1 cellular context compared by ENCODE assay signal in genomic region chr1:32014199-32014936, GRCh38.
A peak's percentile ranks its signal among the peaks of the same experiment; 100 is the strongest.
TF ChIP-seq lines count a peak whose summit lies in the region.

No MANE protein-coding gene starts in this region.

TF ChIP-seq in HepG2, 621 proteins besides CTCF, POLR2A, EP300 and RAD21 (continued from another document and continues in another):
- TF ChIP-seq, protein P1, sequence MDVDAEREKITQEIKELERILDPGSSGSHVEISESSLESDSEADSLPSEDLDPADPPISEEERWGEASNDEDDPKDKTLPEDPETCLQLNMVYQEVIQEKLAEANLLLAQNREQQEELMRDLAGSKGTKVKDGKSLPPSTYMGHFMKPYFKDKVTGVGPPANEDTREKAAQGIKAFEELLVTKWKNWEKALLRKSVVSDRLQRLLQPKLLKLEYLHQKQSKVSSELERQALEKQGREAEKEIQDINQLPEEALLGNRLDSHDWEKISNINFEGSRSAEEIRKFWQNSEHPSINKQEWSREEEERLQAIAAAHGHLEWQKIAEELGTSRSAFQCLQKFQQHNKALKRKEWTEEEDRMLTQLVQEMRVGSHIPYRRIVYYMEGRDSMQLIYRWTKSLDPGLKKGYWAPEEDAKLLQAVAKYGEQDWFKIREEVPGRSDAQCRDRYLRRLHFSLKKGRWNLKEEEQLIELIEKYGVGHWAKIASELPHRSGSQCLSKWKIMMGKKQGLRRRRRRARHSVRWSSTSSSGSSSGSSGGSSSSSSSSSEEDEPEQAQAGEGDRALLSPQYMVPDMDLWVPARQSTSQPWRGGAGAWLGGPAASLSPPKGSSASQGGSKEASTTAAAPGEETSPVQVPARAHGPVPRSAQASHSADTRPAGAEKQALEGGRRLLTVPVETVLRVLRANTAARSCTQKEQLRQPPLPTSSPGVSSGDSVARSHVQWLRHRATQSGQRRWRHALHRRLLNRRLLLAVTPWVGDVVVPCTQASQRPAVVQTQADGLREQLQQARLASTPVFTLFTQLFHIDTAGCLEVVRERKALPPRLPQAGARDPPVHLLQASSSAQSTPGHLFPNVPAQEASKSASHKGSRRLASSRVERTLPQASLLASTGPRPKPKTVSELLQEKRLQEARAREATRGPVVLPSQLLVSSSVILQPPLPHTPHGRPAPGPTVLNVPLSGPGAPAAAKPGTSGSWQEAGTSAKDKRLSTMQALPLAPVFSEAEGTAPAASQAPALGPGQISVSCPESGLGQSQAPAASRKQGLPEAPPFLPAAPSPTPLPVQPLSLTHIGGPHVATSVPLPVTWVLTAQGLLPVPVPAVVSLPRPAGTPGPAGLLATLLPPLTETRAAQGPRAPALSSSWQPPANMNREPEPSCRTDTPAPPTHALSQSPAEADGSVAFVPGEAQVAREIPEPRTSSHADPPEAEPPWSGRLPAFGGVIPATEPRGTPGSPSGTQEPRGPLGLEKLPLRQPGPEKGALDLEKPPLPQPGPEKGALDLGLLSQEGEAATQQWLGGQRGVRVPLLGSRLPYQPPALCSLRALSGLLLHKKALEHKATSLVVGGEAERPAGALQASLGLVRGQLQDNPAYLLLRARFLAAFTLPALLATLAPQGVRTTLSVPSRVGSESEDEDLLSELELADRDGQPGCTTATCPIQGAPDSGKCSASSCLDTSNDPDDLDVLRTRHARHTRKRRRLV (CRISPR knock-in tag; IDR thresholded peaks at IDR 0.05): 0 out of 2 replicates have a peak, but pooled peaks have one; percentile 21
- TF ChIP-seq YEATS4 (CRISPR knock-in tag; IDR thresholded peaks at IDR 0.05; ENCODE audit: borderline replicate concordance) (no peak), MZF1 (CRISPR knock-in tag; IDR thresholded peaks at IDR 0.05; ENCODE audit: borderline replicate concordance) (no peak), ZNF839 (CRISPR knock-in tag; IDR thresholded peaks at IDR 0.05; ENCODE audit: borderline replicate concordance) (no peak), EED (CRISPR knock-in tag; IDR thresholded peaks at IDR 0.05) (0 out of 2 replicates have a peak, but pooled peaks have one; percentile 75), TRIM22 (IDR thresholded peaks at IDR 0.05) (no peak), ZNF572 (CRISPR knock-in tag; IDR thresholded peaks at IDR 0.05) (no peak), ARHGAP35 (CRISPR knock-in tag; IDR thresholded peaks at IDR 0.05; ENCODE audit: borderline replicate concordance) (peak; percentile 35; the same call in 1 of the 2 replicates), KLF9 (CRISPR knock-in tag; IDR thresholded peaks at IDR 0.05; ENCODE audit: low read depth) (no peak), CAMTA2 (CRISPR knock-in tag; IDR thresholded peaks at IDR 0.05; ENCODE audit: borderline replicate concordance) (no peak), ZNF660 (CRISPR knock-in tag; IDR thresholded peaks at IDR 0.05; ENCODE audit: borderline replicate concordance, low read depth) (no peak), E2F2 (CRISPR knock-in tag; IDR thresholded peaks at IDR 0.05; ENCODE audit: borderline replicate concordance) (peak; percentile 2; the same call in 1 of the 2 replicates), MAF1 (CRISPR knock-in tag; IDR thresholded peaks at IDR 0.05; ENCODE audit: borderline replicate concordance) (no peak), ZNF891 (CRISPR knock-in tag; IDR thresholded peaks at IDR 0.05) (peak; percentile 79; the same call in 1 of the 2 replicates), ZGPAT (CRISPR knock-in tag; IDR thresholded peaks at IDR 0.05) (no peak), ZNF781 (CRISPR knock-in tag; IDR thresholded peaks at IDR 0.05; ENCODE audit: borderline replicate concordance, not compliant biosample characterization) (no peak), TBX2 (CRISPR knock-in tag; IDR thresholded peaks at IDR 0.05; ENCODE audit: borderline replicate concordance) (peak; percentile 23; the same call in 1 of the 2 replicates), CENPX (CRISPR knock-in tag; IDR thresholded peaks at IDR 0.05) (no peak), ERF (CRISPR knock-in tag; IDR thresholded peaks at IDR 0.05) (no peak), JUND (CRISPR knock-in tag; IDR thresholded peaks at IDR 0.05) (0 out of 2 replicates have a peak, but pooled peaks have one; percentile 26), ZBTB44 (CRISPR knock-in tag; IDR thresholded peaks at IDR 0.05) (no peak), ZNF878 (CRISPR knock-in tag; IDR thresholded peaks at IDR 0.05) (0 out of 2 replicates have a peak, but pooled peaks have one; percentile 23), IKZF4 (CRISPR knock-in tag; IDR thresholded peaks at IDR 0.05; ENCODE audit: borderline replicate concordance, low read depth, not compliant biosample characterization) (no peak), ZNF207 (IDR thresholded peaks at IDR 0.05; ENCODE audit: borderline replicate concordance) (no peak), ZNF562 (CRISPR knock-in tag; IDR thresholded peaks at IDR 0.05; ENCODE audit: borderline replicate concordance) (no peak), RORA (CRISPR knock-in tag; IDR thresholded peaks at IDR 0.05) (no peak), ZNF546 (CRISPR knock-in tag; conservative IDR thresholded peaks at IDR 0.05) (no peak), AGO2 (optimal IDR thresholded peaks at IDR 0.05; ENCODE audit: low read depth, low read length) (peak; percentile 77), TBX3 (IDR thresholded peaks at IDR 0.05; ENCODE audit: borderline replicate concordance) (no peak)
- TF ChIP-seq, protein P2, sequence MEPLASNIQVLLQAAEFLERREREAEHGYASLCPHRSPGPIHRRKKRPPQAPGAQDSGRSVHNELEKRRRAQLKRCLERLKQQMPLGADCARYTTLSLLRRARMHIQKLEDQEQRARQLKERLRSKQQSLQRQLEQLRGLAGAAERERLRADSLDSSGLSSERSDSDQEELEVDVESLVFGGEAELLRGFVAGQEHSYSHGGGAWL (CRISPR knock-in tag; IDR thresholded peaks at IDR 0.05): no peak; the same call in 1 of the 2 replicates
- TF ChIP-seq, protein P3, sequence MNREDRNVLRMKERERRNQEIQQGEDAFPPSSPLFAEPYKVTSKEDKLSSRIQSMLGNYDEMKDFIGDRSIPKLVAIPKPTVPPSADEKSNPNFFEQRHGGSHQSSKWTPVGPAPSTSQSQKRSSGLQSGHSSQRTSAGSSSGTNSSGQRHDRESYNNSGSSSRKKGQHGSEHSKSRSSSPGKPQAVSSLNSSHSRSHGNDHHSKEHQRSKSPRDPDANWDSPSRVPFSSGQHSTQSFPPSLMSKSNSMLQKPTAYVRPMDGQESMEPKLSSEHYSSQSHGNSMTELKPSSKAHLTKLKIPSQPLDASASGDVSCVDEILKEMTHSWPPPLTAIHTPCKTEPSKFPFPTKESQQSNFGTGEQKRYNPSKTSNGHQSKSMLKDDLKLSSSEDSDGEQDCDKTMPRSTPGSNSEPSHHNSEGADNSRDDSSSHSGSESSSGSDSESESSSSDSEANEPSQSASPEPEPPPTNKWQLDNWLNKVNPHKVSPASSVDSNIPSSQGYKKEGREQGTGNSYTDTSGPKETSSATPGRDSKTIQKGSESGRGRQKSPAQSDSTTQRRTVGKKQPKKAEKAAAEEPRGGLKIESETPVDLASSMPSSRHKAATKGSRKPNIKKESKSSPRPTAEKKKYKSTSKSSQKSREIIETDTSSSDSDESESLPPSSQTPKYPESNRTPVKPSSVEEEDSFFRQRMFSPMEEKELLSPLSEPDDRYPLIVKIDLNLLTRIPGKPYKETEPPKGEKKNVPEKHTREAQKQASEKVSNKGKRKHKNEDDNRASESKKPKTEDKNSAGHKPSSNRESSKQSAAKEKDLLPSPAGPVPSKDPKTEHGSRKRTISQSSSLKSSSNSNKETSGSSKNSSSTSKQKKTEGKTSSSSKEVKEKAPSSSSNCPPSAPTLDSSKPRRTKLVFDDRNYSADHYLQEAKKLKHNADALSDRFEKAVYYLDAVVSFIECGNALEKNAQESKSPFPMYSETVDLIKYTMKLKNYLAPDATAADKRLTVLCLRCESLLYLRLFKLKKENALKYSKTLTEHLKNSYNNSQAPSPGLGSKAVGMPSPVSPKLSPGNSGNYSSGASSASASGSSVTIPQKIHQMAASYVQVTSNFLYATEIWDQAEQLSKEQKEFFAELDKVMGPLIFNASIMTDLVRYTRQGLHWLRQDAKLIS (CRISPR knock-in tag; IDR thresholded peaks at IDR 0.05): no peak
- TF ChIP-seq, protein P4, sequence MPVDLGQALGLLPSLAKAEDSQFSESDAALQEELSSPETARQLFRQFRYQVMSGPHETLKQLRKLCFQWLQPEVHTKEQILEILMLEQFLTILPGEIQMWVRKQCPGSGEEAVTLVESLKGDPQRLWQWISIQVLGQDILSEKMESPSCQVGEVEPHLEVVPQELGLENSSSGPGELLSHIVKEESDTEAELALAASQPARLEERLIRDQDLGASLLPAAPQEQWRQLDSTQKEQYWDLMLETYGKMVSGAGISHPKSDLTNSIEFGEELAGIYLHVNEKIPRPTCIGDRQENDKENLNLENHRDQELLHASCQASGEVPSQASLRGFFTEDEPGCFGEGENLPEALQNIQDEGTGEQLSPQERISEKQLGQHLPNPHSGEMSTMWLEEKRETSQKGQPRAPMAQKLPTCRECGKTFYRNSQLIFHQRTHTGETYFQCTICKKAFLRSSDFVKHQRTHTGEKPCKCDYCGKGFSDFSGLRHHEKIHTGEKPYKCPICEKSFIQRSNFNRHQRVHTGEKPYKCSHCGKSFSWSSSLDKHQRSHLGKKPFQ (CRISPR knock-in tag; IDR thresholded peaks at IDR 0.05; ENCODE audit: insufficient replicate concordance): no peak
- TF ChIP-seq, protein P5, sequence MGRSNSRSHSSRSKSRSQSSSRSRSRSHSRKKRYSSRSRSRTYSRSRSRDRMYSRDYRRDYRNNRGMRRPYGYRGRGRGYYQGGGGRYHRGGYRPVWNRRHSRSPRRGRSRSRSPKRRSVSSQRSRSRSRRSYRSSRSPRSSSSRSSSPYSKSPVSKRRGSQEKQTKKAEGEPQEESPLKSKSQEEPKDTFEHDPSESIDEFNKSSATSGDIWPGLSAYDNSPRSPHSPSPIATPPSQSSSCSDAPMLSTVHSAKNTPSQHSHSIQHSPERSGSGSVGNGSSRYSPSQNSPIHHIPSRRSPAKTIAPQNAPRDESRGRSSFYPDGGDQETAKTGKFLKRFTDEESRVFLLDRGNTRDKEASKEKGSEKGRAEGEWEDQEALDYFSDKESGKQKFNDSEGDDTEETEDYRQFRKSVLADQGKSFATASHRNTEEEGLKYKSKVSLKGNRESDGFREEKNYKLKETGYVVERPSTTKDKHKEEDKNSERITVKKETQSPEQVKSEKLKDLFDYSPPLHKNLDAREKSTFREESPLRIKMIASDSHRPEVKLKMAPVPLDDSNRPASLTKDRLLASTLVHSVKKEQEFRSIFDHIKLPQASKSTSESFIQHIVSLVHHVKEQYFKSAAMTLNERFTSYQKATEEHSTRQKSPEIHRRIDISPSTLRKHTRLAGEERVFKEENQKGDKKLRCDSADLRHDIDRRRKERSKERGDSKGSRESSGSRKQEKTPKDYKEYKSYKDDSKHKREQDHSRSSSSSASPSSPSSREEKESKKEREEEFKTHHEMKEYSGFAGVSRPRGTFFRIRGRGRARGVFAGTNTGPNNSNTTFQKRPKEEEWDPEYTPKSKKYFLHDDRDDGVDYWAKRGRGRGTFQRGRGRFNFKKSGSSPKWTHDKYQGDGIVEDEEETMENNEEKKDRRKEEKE (IDR thresholded peaks at IDR 0.05): no peak
- TF ChIP-seq, protein P6, sequence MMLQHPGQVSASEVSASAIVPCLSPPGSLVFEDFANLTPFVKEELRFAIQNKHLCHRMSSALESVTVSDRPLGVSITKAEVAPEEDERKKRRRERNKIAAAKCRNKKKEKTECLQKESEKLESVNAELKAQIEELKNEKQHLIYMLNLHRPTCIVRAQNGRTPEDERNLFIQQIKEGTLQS (CRISPR knock-in tag; IDR thresholded peaks at IDR 0.05): no peak
- TF ChIP-seq, protein P7, sequence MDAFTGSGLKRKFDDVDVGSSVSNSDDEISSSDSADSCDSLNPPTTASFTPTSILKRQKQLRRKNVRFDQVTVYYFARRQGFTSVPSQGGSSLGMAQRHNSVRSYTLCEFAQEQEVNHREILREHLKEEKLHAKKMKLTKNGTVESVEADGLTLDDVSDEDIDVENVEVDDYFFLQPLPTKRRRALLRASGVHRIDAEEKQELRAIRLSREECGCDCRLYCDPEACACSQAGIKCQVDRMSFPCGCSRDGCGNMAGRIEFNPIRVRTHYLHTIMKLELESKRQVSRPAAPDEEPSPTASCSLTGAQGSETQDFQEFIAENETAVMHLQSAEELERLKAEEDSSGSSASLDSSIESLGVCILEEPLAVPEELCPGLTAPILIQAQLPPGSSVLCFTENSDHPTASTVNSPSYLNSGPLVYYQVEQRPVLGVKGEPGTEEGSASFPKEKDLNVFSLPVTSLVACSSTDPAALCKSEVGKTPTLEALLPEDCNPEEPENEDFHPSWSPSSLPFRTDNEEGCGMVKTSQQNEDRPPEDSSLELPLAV (CRISPR knock-in tag; conservative IDR thresholded peaks at IDR 0.05; ENCODE audit: low read depth): no peak
